Comparison of ENCODE assay signal across 13 cellular contexts in genomic region chr1:2271134-2271785, GRCh38. TPM values are rescaled to one million over a fixed set of nuclear protein-coding genes. Genes with fewer than 3 reads are reported as not detected.
A peak's percentile ranks its signal among the peaks of the same experiment; 100 is the strongest.
DNase-seq lines count a peak whose midpoint lies in the region; ATAC-seq and TF ChIP-seq lines count a peak whose summit lies in the region.
"Had no signal": no experiment of that assay in that cellular context is flagged by ENCODE, and none has a peak within 500 bp of the region (broad histone marks: within the 10 kb centered on the region; RNA-seq: fewer than 3 reads in every experiment).

No MANE protein-coding gene starts in this region.

- 40% methylated on average over 1 of the region's 27 CpGs for WGBS in right lobe of liver (ENCODE audit: insufficient coverage, low coverage, low lambda C conversion rate, missing lambda C conversion rate)

- H2AFZ ChIP-seq in GM23338, result no peak overlapping the region

- ATAC-seq in GM23338 (peak; percentile 52), right lobe of liver (no peak), HG03460 (IDR thresholded peaks at IDR 0.05; ENCODE audit: unreplicated experiment) (no peak), HG03025 (IDR thresholded peaks at IDR 0.05; ENCODE audit: low FRiP score, unreplicated experiment) (no peak)
- ATAC-seq: activated CD8-positive, alpha-beta T cell treated with anti-CD3 and anti-CD28 coated beads for 36 hours had no signal

- peaks cover 24% of the 10 kb centered on the region for H3K27me3 Mint-ChIP-seq in GM23338 (ENCODE audit: insufficient read depth, low read depth, poor library complexity)
- H3K27me3 Mint-ChIP-seq: activated CD8-positive, alpha-beta T cell treated with anti-CD3 and anti-CD28 coated beads for 36 hours had no signal

- peaks cover 51% of the 10 kb centered on the region for H3K4me1 Mint-ChIP-seq in GM23338

- DNase-seq in GM23338 (ENCODE audit: low spot score) (peak; percentile 50), coronary artery (ENCODE audit: low spot score) (no peak), right lobe of liver (peak in 2 of 3 donors; percentile 26 to 55), epidermal melanocyte (ENCODE audit: insufficient read length, low spot score) (no peak)
- no peak for DNase-seq in activated effector memory CD4-positive, alpha-beta T cell treated with anti-CD3 and anti-CD28 coated beads, Interleukin-2, amount 50 U/mL, for 16 hours
- DNase-seq: activated CD8-positive, alpha-beta T cell treated with anti-CD3 and anti-CD28 coated beads for 36 hours; effector memory CD4-positive, alpha-beta T cell; islet precursor cell; NCI-H2171 had no signal

- H3K9me3 Mint-ChIP-seq in GM23338, result no peaks in the 10 kb centered on the region
- H3K9me3 Mint-ChIP-seq: activated CD8-positive, alpha-beta T cell treated with anti-CD3 and anti-CD28 coated beads for 36 hours; activated T-helper 2 cell treated with anti-CD3 and anti-CD28 coated beads, Interferon-gamma antibody, Interleukin-2, Interleukin-4, amounts not matched to agents 10 μg/mL and 5 μg/mL and 100 μg/mL, durations not matched to agents 14 hours and 24 hours and 36 hours had no signal

- peaks cover 39% of the 10 kb centered on the region for H3K4me1 ChIP-seq in GM23338 (ENCODE audit: insufficient read depth)
- H3K4me1 ChIP-seq in right lobe of liver, result peaks cover 2 to 79% (median 48%) of the 10 kb centered on the region in 4 donors
- peaks cover 80 to 91% (median 86%) of the 10 kb centered on the region in 3 donors for H3K4me1 ChIP-seq in skeletal muscle tissue (ENCODE audit: control insufficient read depth in 3 of 3, insufficient read depth in 3 of 3, low read length in 3 of 3)

- H3K4me3 Mint-ChIP-seq in GM23338, result no peak overlapping the region
- H3K4me3 Mint-ChIP-seq: activated CD8-positive, alpha-beta T cell treated with anti-CD3 and anti-CD28 coated beads for 36 hours had no signal

- H3K9me2 ChIP-seq in GM23338 (ENCODE audit: insufficient read depth), result no peaks in the 10 kb centered on the region

- peak overlapping the region in 2 of 3 donors; percentile 12 to 25 for H3K9ac ChIP-seq in skeletal muscle tissue (ENCODE audit: low read depth in 1 of 3, low read length in 3 of 3)

- H3K27ac ChIP-seq in GM23338 (ENCODE audit: low read depth) (0 out of 2 replicates have a peak overlapping the region, but pooled peaks have one; percentile 45), coronary artery (peak overlapping the region; percentile 4 to 77), right lobe of liver (peak overlapping the region in 2 of 3 donors; percentile 43 to 66), skeletal muscle tissue (ENCODE audit: low read depth, low read length) (no peak overlapping the region)

- H3K36me3 Mint-ChIP-seq in GM23338 (ENCODE audit: low read depth), result peaks cover 2% of the 10 kb centered on the region; the same call in 1 of the 3 replicates

- H3K36me3 ChIP-seq in GM23338 (ENCODE audit: insufficient read depth) (no peaks in the 10 kb centered on the region), right lobe of liver (no peaks in the 10 kb centered on the region), skeletal muscle tissue (ENCODE audit: control insufficient read depth in 3 of 3, insufficient read depth in 3 of 3, low read length in 3 of 3) (no peaks in the 10 kb centered on the region)

- TF ChIP-seq CTCF in GM23338 (conservative IDR thresholded peaks at IDR 0.05; ENCODE audit: low read depth in 2 of 2) (no peak), coronary artery (IDR thresholded peaks at IDR 0.05) (no peak), right lobe of liver (IDR thresholded peaks at IDR 0.05) (no peak)

- H3K9me3 ChIP-seq in right lobe of liver (no peaks in the 10 kb centered on the region), skeletal muscle tissue (ENCODE audit: control insufficient read depth in 3 of 3, low read length in 3 of 3) (no peaks in the 10 kb centered on the region)

- 0 out of 2 replicates have a peak overlapping the region, but pooled peaks have one; percentile 38 for H3K4me2 ChIP-seq in GM23338

- H3F3A ChIP-seq in GM23338 (replicated peaks; ENCODE audit: low read depth), result 0 out of 2 replicates have a peak, but pooled peaks cover 9% of the 10 kb centered on the region

- H3K27ac Mint-ChIP-seq in GM23338, result no peak overlapping the region
- H3K27ac Mint-ChIP-seq: activated CD8-positive, alpha-beta T cell treated with anti-CD3 and anti-CD28 coated beads for 36 hours; activated T-helper 2 cell treated with anti-CD3 and anti-CD28 coated beads, Interferon-gamma antibody, Interleukin-2, Interleukin-4, amounts not matched to agents 10 μg/mL and 5 μg/mL and 100 μg/mL, durations not matched to agents 14 hours and 24 hours and 36 hours had no signal

- peaks cover 98% of the 10 kb centered on the region for H3K79me2 ChIP-seq in GM23338 (replicated peaks; ENCODE audit: insufficient read depth)

- peaks cover 53% of the 10 kb centered on the region for H4K20me1 ChIP-seq in GM23338 (replicated peaks; ENCODE audit: insufficient read depth)

- no peak for TF ChIP-seq POLR2A in right lobe of liver (IDR thresholded peaks at IDR 0.05)

- no peaks in the 10 kb centered on the region for H3K27me3 ChIP-seq in GM23338 (ENCODE audit: insufficient read depth)
- H3K27me3 ChIP-seq in right lobe of liver, result no peaks in the 10 kb centered on the region
- no peaks in the 10 kb centered on the region for H3K27me3 ChIP-seq in skeletal muscle tissue (ENCODE audit: control insufficient read depth in 3 of 3, insufficient read depth in 3 of 3, low read length in 3 of 3)

- intact Hi-C loops in right lobe of liver (cut with DNase I), result no loop called here

- H3K4me3 ChIP-seq in GM23338, result no peak overlapping the region
- H3K4me3 ChIP-seq in coronary artery, result peak overlapping the region; percentile 60
- no peak overlapping the region for H3K4me3 ChIP-seq in right lobe of liver
- no peak overlapping the region for H3K4me3 ChIP-seq in skeletal muscle tissue (ENCODE audit: low read length in 3 of 3)

TF ChIP-seq in GM23338, 12 proteins besides CTCF, POLR2A, EP300 and RAD21:
- TF ChIP-seq POLR2AphosphoS5 (IDR thresholded peaks at IDR 0.05; ENCODE audit: low read depth), result no peak
- no peak for TF ChIP-seq ZNF114 (CRISPR knock-in tag; IDR thresholded peaks at IDR 0.05)
- TF ChIP-seq CREB1 (CRISPR knock-in tag; IDR thresholded peaks at IDR 0.05; ENCODE audit: low read depth), result no peak

RNA-seq across cellular contexts. Expression of gene SKI, which starts 43.1 kb away (rescaled TPM):
- total RNA-seq in GM23338 (2014; rRNA removed; shearing (Covaris generic)), result 62.8 and 66.8 TPM in 2 replicates
- 9.3 and 10.4 TPM in 2 replicates for polyA plus RNA-seq in GM23338 (2016; fragmentation: Nextera tagmentation; extraction: Ambion mirVana)
- total RNA-seq in right lobe of liver (10 to 100 TPM; 23.7 to 84.8 (median 31.4) TPM), skeletal muscle tissue (19.3 TPM)

Comparison
In these comparisons a context has a peak if more than half of its experiments do, and no peak if none do; other contexts are left out.
1. DNase-seq: peak in GM23338 (single experiment) and right lobe of liver (2 of 3); none in coronary artery (single experiment), activated effector memory CD4-positive, alpha-beta T cell treated with anti-CD3 and anti-CD28 coated beads, Interleukin-2, amount 50 U/mL, for 16 hours (single experiment) and epidermal melanocyte (single experiment).